ENCODE assay signal across 8 cellular contexts in genomic region chr19:44304659-44305193, GRCh38. TPM values are rescaled to one million over a fixed set of nuclear protein-coding genes. Genes with fewer than 3 reads are reported as not detected.
DNase-seq lines count a peak whose midpoint lies in the region; ATAC-seq, FAIRE-seq and TF ChIP-seq lines count a peak whose summit lies in the region.

Gene ZNF235 (minus strand): TSS chr19:44305025. CDS start chr19:44303404, 1,621 bp downstream.

- peak; percentile 22 to 83 (median 64) for DNase-seq in CD8-positive, alpha-beta T cell
- peak; percentile 92 for DNase-seq in HS-5 (ENCODE audit: low read depth)
- peak; percentile 72 to 91 for DNase-seq in NOMO-1 (lab: John Stamatoyannopoulos, UW; ENCODE audit: unreplicated experiment in 2 of 2)
- DNase-seq in activated CD8-positive, alpha-beta memory T cell treated with anti-CD3 and anti-CD28 coated beads, Interleukin-2, amount 50 U/mL, for 1 hour (ENCODE audit: extremely low read depth), result peak; percentile 33
- peak; percentile 94 for DNase-seq in mesenteric fat pad (ENCODE audit: low spot score)
- DNase-seq in stimulated activated CD8-positive, alpha-beta memory T cell treated with anti-CD3 and anti-CD28 coated beads, Interleukin-15, amount 100 ng/mL, for 1 hour (ENCODE audit: low read depth), result peak; percentile 43

- intact Hi-C loops in CD8-positive, alpha-beta T cell (cut with DNase I, micrococcal nuclease), result loop anchor here (1.0 to 10.0 kb wide), 11 partner anchors 92 to 477 kb away; partner anchors contain the start of genes ZNF225 (in 2 of the 2), ZNF180 (in 1 of the 2), ZNF226 (in 1 of the 2) and ZNF227 (in 1 of the 2)

- peak within 1 kb of the TSS; percentile 77 for H3K4me3 ChIP-seq in CD8-positive, alpha-beta T cell (ENCODE audit: low read depth, low read length)

- CTCF ChIA-PET in CD8-positive, alpha-beta T cell (lab: Charles Lee), result interaction anchor here (0.9 to 1.8 kb wide), 2 partner anchors 17 to 92 kb away, joined by 3 to 5 read pairs; partner anchors contain the start of gene ZNF227

- peak within 1 kb of the TSS; percentile 85 for H3K27ac Mint-ChIP-seq in CD8-positive, alpha-beta T cell

- no peak for TF ChIP-seq CTCF in CD8-positive, alpha-beta T cell (IDR thresholded peaks at IDR 0.05)

- FAIRE-seq in endometrium (lab: Jason Lieb, UNC), result peak; percentile 89

- POLR2A ChIA-PET in CD8-positive, alpha-beta T cell (lab: Charles Lee), result interaction anchor here (0.8 to 1.2 kb wide), 3 partner anchors 12 to 369 kb away, joined by 3 to 5 read pairs (median 3); partner anchors contain the start of genes ZNF227 and ZNF45

- peak within 1 kb of the TSS; percentile 26 for H3K27ac ChIP-seq in CD8-positive, alpha-beta T cell (ENCODE audit: low read depth, low read length)

- peaks cover 15% of the 10 kb centered on the region for H3K4me1 ChIP-seq in CD8-positive, alpha-beta T cell (ENCODE audit: insufficient read depth, low read length)

- H3K9me3 Mint-ChIP-seq in CD8-positive, alpha-beta T cell, result peaks cover 12% of the 10 kb centered on the region

- H3K4me3 Mint-ChIP-seq in CD8-positive, alpha-beta T cell, result peak within 1 kb of the TSS; percentile 94

- H3K36me3 Mint-ChIP-seq in CD8-positive, alpha-beta T cell, result peaks cover 32% of the 10 kb centered on the region

- peaks cover 7% of the 10 kb centered on the region for H3K27me3 Mint-ChIP-seq in CD8-positive, alpha-beta T cell (ENCODE audit: low read depth)

- no peaks in the 10 kb centered on the region for H3K27me3 ChIP-seq in CD8-positive, alpha-beta T cell (ENCODE audit: insufficient read depth, low read length)

- H3K9me3 ChIP-seq in CD8-positive, alpha-beta T cell (ENCODE audit: low read length), result no peaks in the 10 kb centered on the region

- peak; percentile 96 for ATAC-seq in CD8-positive, alpha-beta T cell
- ATAC-seq in GM19463 (IDR thresholded peaks at IDR 0.05; ENCODE audit: unreplicated experiment), result peak; percentile 94

- peaks cover 6% of the 10 kb centered on the region for H3K36me3 ChIP-seq in CD8-positive, alpha-beta T cell (ENCODE audit: insufficient read depth, low read length)

- H3K4me1 Mint-ChIP-seq in CD8-positive, alpha-beta T cell (ENCODE audit: low read depth), result peaks cover 35% of the 10 kb centered on the region

RNA-seq across cellular contexts. Expression of gene ZNF235, which starts in this region (rescaled TPM):
- total RNA-seq in CD8-positive, alpha-beta T cell, result 1 to 10 TPM; 2.6 to 3.7 TPM
- 3.2 TPM for total RNA-seq in mesenteric fat pad

Comparison
In these comparisons a context has a peak if more than half of its experiments do, and no peak if none do; other contexts are left out.
1. Peak in every context shown above with its lines: DNase-seq, ATAC-seq, H3K4me3 ChIP-seq and H3K27ac ChIP-seq.
2. DNase-seq: peak in every context shown above with its lines; median percentile 94 in mesenteric fat pad; 92 in HS-5; 82 in NOMO-1; 64 in CD8-positive, alpha-beta T cell; 43 in stimulated activated CD8-positive, alpha-beta memory T cell treated with anti-CD3 and anti-CD28 coated beads, Interleukin-15, amount 100 ng/mL, for 1 hour; 33 in activated CD8-positive, alpha-beta memory T cell treated with anti-CD3 and anti-CD28 coated beads, Interleukin-2, amount 50 U/mL, for 1 hour.